ENCODE assay signal across 13 cellular contexts in genomic region chr6:156839591-156840001, GRCh38.
DNase-seq lines count a peak whose midpoint lies in the region; ATAC-seq, FAIRE-seq and TF ChIP-seq lines count a peak whose summit lies in the region.
"Had no signal": no experiment of that assay in that cellular context is flagged by ENCODE, and none has a peak within 500 bp of the region (broad histone marks: within the 10 kb centered on the region; RNA-seq: fewer than 3 reads in every experiment).

No MANE protein-coding gene starts in this region.

- no peak overlapping the region for H2BK120ac ChIP-seq in mesenchymal stem cell (ENCODE audit: low read depth, low read length)

- no peak overlapping the region for H3K23ac ChIP-seq in mesenchymal stem cell (ENCODE audit: low read length in 2 of 2)

- no peaks in the 10 kb centered on the region for H3K9me3 Mint-ChIP-seq in CD8-positive, alpha-beta T cell

- dilution Hi-C loops in endothelial cell of umbilical vein (cut with MboI; ENCODE audit: extremely low pct_ligation_motif_present, low sequenced_read_pairs), result no loop called here

- H4K20me1 ChIP-seq in endothelial cell of umbilical vein (replicated peaks; ENCODE audit: control insufficient read depth, extremely low read depth, insufficient read depth, low read length), result peaks cover 8% of the 10 kb centered on the region

- no peaks in the 10 kb centered on the region for H3K36me3 ChIP-seq in endothelial cell of umbilical vein (ENCODE audit: control insufficient read depth in 2 of 2, extremely low read depth in 1 of 2, insufficient read depth in 2 of 2, low read length in 2 of 2)
- H3K36me3 ChIP-seq in mesenchymal stem cell (ENCODE audit: control insufficient read depth in 1 of 2, insufficient read depth in 2 of 2, low read depth in 1 of 2, low read length in 2 of 2), result peaks cover 6 to 15% of the 10 kb centered on the region in 2 experiments
- H3K36me3 ChIP-seq in CD8-positive, alpha-beta T cell (ENCODE audit: insufficient read depth, low read length), result no peaks in the 10 kb centered on the region

- no peak for FAIRE-seq in endothelial cell of umbilical vein (lab: Jason Lieb, UNC)
- FAIRE-seq: A549, frontal cortex had no signal

- no TSS peak for BruUV-seq in endothelial cell of umbilical vein (replicated peaks; lab: Mats Ljungman, UMichigan)

- H2AFZ ChIP-seq in endothelial cell of umbilical vein (ENCODE audit: low read depth, low read length) (no peak overlapping the region), mesenchymal stem cell (ENCODE audit: low read depth, low read length) (no peak overlapping the region)

- DNase-seq in ACHN, result peak; percentile 88
- DNase-seq in SK-N-DZ (ENCODE audit: low spot score), result peak; percentile 82
- peak; percentile 32 for DNase-seq in endothelial cell of umbilical vein (ENCODE audit: low read depth, low spot score)
- DNase-seq in mesenchymal stem cell, result peak; percentile 35
- DNase-seq in CD8-positive, alpha-beta T cell, result no peak
- no peak for DNase-seq in NCI-H524 treated with DMSO at 0.1 percent for 48 hours (lab: John Stamatoyannopoulos, UW)
- no peak for DNase-seq in islet precursor cell
- DNase-seq: mucosa of descending colon, NCI-H1105 treated with DMSO at 0.1 percent for 48 hours, T-helper 2 cell had no signal

- H3K4me1 Mint-ChIP-seq in CD8-positive, alpha-beta T cell (ENCODE audit: low read depth), result peaks cover 70% of the 10 kb centered on the region

- no peak overlapping the region for H3K14ac ChIP-seq in mesenchymal stem cell (ENCODE audit: low read length in 2 of 2)

- H3K9me3 ChIP-seq in endothelial cell of umbilical vein (replicated peaks; ENCODE audit: control insufficient read depth, insufficient read depth, low read length) (no peaks in the 10 kb centered on the region), mesenchymal stem cell (ENCODE audit: control insufficient read depth, low read length) (no peaks in the 10 kb centered on the region)
- no peaks in the 10 kb centered on the region for H3K9me3 ChIP-seq in CD8-positive, alpha-beta T cell (ENCODE audit: low read length)
- H3K9me3 ChIP-seq: A549, mucosa of descending colon had no signal

- no peak overlapping the region for H2BK12ac ChIP-seq in mesenchymal stem cell (ENCODE audit: low read length in 2 of 2)

- H3K27me3 Mint-ChIP-seq in CD8-positive, alpha-beta T cell (ENCODE audit: low read depth), result no peaks in the 10 kb centered on the region

- no peak overlapping the region for H3K4me3 Mint-ChIP-seq in CD8-positive, alpha-beta T cell

- CTCF ChIA-PET in endothelial cell of umbilical vein (lab: Charles Lee), result no interaction called here
- CTCF ChIA-PET in CD8-positive, alpha-beta T cell (lab: Charles Lee), result no interaction called here

- H2BK5ac ChIP-seq in mesenchymal stem cell (ENCODE audit: low read depth, low read length, poor library complexity, severe bottlenecking), result no peak overlapping the region

- H3K4me3 ChIP-seq in endothelial cell of umbilical vein (replicated peaks in 1 of 3; ENCODE audit: insufficient read depth in 1 of 3, low read depth in 1 of 3, low read length in 3 of 3) (no peak overlapping the region), mesenchymal stem cell (ENCODE audit: insufficient read depth in 1 of 2, low read depth in 1 of 2, low read length in 2 of 2) (peak overlapping the region in 1 of 2 experiments; percentile 58)
- H3K4me3 ChIP-seq in CD8-positive, alpha-beta T cell (ENCODE audit: low read depth, low read length), result no peak overlapping the region
- H3K4me3 ChIP-seq: A549, mucosa of descending colon had no signal

- H3K4me1 ChIP-seq in endothelial cell of umbilical vein (ENCODE audit: control insufficient read depth, extremely low read depth, insufficient read depth, low read length) (peaks cover 24% of the 10 kb centered on the region), mesenchymal stem cell (ENCODE audit: control insufficient read depth, insufficient read depth, low read depth, low read length) (peaks cover 13% of the 10 kb centered on the region)
- peaks cover 23% of the 10 kb centered on the region for H3K4me1 ChIP-seq in CD8-positive, alpha-beta T cell (ENCODE audit: insufficient read depth, low read length)

- no peak for TF ChIP-seq CTCF in endothelial cell of umbilical vein (IDR thresholded peaks at IDR 0.05; ENCODE audit: extremely low read depth in 1 of 2, insufficient read depth in 1 of 2, low read depth in 1 of 2, low read length in 2 of 2)
- no peak for TF ChIP-seq CTCF in CD8-positive, alpha-beta T cell (IDR thresholded peaks at IDR 0.05)

- H3K79me2 ChIP-seq in endothelial cell of umbilical vein (ENCODE audit: control insufficient read depth, insufficient read depth, low read length), result peaks cover 74% of the 10 kb centered on the region

- H3K4ac ChIP-seq in mesenchymal stem cell (ENCODE audit: low read depth in 1 of 2, low read length in 2 of 2), result no peak overlapping the region

- H4K8ac ChIP-seq in mesenchymal stem cell (ENCODE audit: low read length), result no peak overlapping the region

- H3K27me3 ChIP-seq in endothelial cell of umbilical vein (ENCODE audit: control insufficient read depth in 2 of 2, insufficient read depth in 2 of 2, low read length in 2 of 2) (no peaks in the 10 kb centered on the region), mesenchymal stem cell (ENCODE audit: control insufficient read depth in 1 of 2, insufficient read depth in 1 of 2, low read length in 2 of 2) (no peaks in the 10 kb centered on the region)
- no peaks in the 10 kb centered on the region for H3K27me3 ChIP-seq in CD8-positive, alpha-beta T cell (ENCODE audit: insufficient read depth, low read length)

- intact Hi-C loops in endothelial cell of umbilical vein (cut with micrococcal nuclease), result no loop called here
- intact Hi-C loops in CD8-positive, alpha-beta T cell (cut with DNase I, micrococcal nuclease), result no loop called here

- in situ Hi-C loops in ACHN (cut with HindIII; ENCODE audit: low pct_ligation_motif_present, low pct_unique_long_range_greater_than_20kb, low sequenced_read_pairs), result no loop called here

- no peak overlapping the region for H3K18ac ChIP-seq in mesenchymal stem cell (ENCODE audit: low read depth in 1 of 2, low read length in 2 of 2)

- no peak overlapping the region for H3K27ac Mint-ChIP-seq in CD8-positive, alpha-beta T cell

- POLR2A ChIA-PET in endothelial cell of umbilical vein (lab: Charles Lee), result no interaction called here
- POLR2A ChIA-PET in CD8-positive, alpha-beta T cell (lab: Charles Lee), result no interaction called here

- no peak for ATAC-seq in esophagus mucosa
- no peak for ATAC-seq in CD8-positive, alpha-beta T cell
- ATAC-seq: A549, mucosa of descending colon had no signal

- H3K36me3 Mint-ChIP-seq in CD8-positive, alpha-beta T cell, result peaks cover 17% of the 10 kb centered on the region

- WGBS in mesenchymal stem cell, result 78% methylated on average over 8 of the region's 9 CpGs

- no peaks in the 10 kb centered on the region for H3K9me1 ChIP-seq in endothelial cell of umbilical vein (replicated peaks; ENCODE audit: control insufficient read depth, extremely low read depth, insufficient read depth, low read length)

- peaks cover 17% of the 10 kb centered on the region for H3K79me1 ChIP-seq in mesenchymal stem cell (replicated peaks; ENCODE audit: low read length, poor library complexity, severe bottlenecking)

- H4K91ac ChIP-seq in mesenchymal stem cell (ENCODE audit: low read length), result no peak overlapping the region

- H3K4me2 ChIP-seq in endothelial cell of umbilical vein (ENCODE audit: insufficient read depth, low read length), result peak overlapping the region; percentile 13
- no peak overlapping the region for H3K4me2 ChIP-seq in mesenchymal stem cell (ENCODE audit: low read length, poor library complexity, severe bottlenecking)
- H3K4me2 ChIP-seq: A549 had no signal

- H2BK15ac ChIP-seq in mesenchymal stem cell (ENCODE audit: low read depth, poor library complexity, severe bottlenecking), result no peak overlapping the region

- H3K27ac ChIP-seq in endothelial cell of umbilical vein (ENCODE audit: insufficient read depth, low read depth, low read length), result no peak overlapping the region
- peak overlapping the region; percentile 76 for H3K27ac ChIP-seq in mesenchymal stem cell (ENCODE audit: low read length, poor library complexity, severe bottlenecking)
- no peak overlapping the region for H3K27ac ChIP-seq in CD8-positive, alpha-beta T cell (ENCODE audit: low read depth, low read length)
- H3K27ac ChIP-seq: A549 had no signal

- no peak for TF ChIP-seq POLR2A in endothelial cell of umbilical vein (IDR thresholded peaks at IDR 0.05; ENCODE audit: low read depth, low read length)

- H3K9ac ChIP-seq in endothelial cell of umbilical vein (replicated peaks; ENCODE audit: extremely low read depth, insufficient read depth, low read length) (no peak overlapping the region), mesenchymal stem cell (ENCODE audit: low read length) (peak overlapping the region; percentile 82)

- no peak overlapping the region for H2AK5ac ChIP-seq in mesenchymal stem cell (ENCODE audit: low read length, severe bottlenecking)

TF ChIP-seq in endothelial cell of umbilical vein, 7 proteins besides CTCF, POLR2A, EP300 and RAD21:
- TF ChIP-seq GATA2 (IDR thresholded peaks at IDR 0.05; ENCODE audit: insufficient read depth, insufficient read length, low read depth, low read length) (no peak), FOS (IDR thresholded peaks at IDR 0.05; ENCODE audit: borderline replicate concordance, insufficient read depth, low read length) (no peak), MYC (IDR thresholded peaks at IDR 0.05; ENCODE audit: low read depth, low read length) (no peak), JUN (IDR thresholded peaks at IDR 0.05; ENCODE audit: borderline replicate concordance, insufficient read depth, insufficient read length, low read depth) (no peak)
- TF ChIP-seq, protein P1, sequence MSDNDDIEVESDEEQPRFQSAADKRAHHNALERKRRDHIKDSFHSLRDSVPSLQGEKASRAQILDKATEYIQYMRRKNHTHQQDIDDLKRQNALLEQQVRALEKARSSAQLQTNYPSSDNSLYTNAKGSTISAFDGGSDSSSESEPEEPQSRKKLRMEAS (IDR thresholded peaks at IDR 0.05; ENCODE audit: insufficient read depth, insufficient read length), result no peak

Comparison
In these comparisons a context has a peak if more than half of its experiments do, and no peak if none do; other contexts are left out.
1. DNase-seq: peak in ACHN (single experiment), SK-N-DZ (single experiment), endothelial cell of umbilical vein (single experiment) and mesenchymal stem cell (single experiment); none in CD8-positive, alpha-beta T cell (0 of 7), NCI-H524 treated with DMSO at 0.1 percent for 48 hours (single experiment) and islet precursor cell (single experiment).